In the genomic region with DNA sequence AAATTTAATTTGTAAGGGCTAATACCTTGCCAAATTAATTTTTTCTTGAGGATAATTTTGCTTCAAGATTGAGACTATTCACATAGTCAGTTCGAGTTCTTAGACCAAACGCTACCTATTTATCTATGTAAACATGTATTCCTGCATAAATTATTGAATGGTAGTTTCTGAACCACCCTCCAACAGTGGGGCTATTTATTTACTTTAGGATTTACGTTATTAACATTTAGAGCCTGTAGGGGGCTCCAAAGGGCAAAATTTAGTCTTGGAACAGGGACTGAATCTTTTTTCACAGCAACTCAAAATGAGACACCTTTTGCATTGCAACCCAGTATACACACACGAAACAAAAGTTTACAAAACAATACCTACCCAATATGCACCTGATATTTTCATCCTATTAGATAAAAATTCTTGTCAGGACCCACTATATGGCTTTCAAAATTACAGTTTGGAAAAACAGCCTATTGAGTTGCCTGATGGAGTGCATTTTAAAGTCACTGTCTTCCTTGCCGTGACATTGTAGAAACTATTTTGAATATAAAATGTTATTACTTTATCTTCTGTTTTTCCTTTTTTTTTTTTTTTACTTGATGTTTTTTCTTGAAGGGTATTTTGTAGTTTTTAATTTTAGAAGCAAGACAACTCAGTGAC, we compare ENCODE assay signal across 8 cellular contexts. TPM values are rescaled to one million over a fixed set of nuclear protein-coding genes. Genes with fewer than 3 reads are reported as not detected.
DNase-seq lines count a peak whose midpoint lies in the region; ATAC-seq and TF ChIP-seq lines count a peak whose summit lies in the region.

No MANE protein-coding gene starts in this region.

- no peaks in the 10 kb centered on the region for H3K27me3 ChIP-seq in SK-N-SH (ENCODE audit: insufficient read depth)

- no peak overlapping the region for H3K27ac ChIP-seq in SK-N-SH (ENCODE audit: low read depth in 2 of 2, low read length in 1 of 2)

- peak; percentile 60 for TF ChIP-seq CTCF in LNCAP (IDR thresholded peaks at IDR 0.05)
- peak; percentile 77 for TF ChIP-seq CTCF in SK-N-SH (IDR thresholded peaks at IDR 0.05)
- TF ChIP-seq CTCF in fibroblast of mammary gland (conservative IDR thresholded peaks at IDR 0.05; ENCODE audit: control insufficient read depth, insufficient read depth, low read depth, low read length) = peak; percentile 67
- TF ChIP-seq CTCF in osteocyte (IDR thresholded peaks at IDR 0.05) = peak; percentile 65

- H3K9me2 ChIP-seq in SK-N-SH = no peaks in the 10 kb centered on the region

- DNase-seq in 8988T (peak; percentile 15), ELR (ENCODE audit: low read depth) (peak; percentile 72), SK-N-SH (peak; percentile 56), fibroblast of mammary gland (ENCODE audit: low read depth) (peak; percentile 62), osteocyte (ENCODE audit: extremely low spot score, unreplicated experiment) (no peak), NCI-H774 (lab: John Stamatoyannopoulos, UW) (no peak)

- H3K4me3 Mint-ChIP-seq in osteocyte (ENCODE audit: unreplicated experiment) = no peak overlapping the region

- H2AFZ ChIP-seq in SK-N-SH (ENCODE audit: low read depth) = no peak overlapping the region

- H3K4me3 ChIP-seq in SK-N-SH (ENCODE audit: low read depth in 2 of 2, low read length in 1 of 2) (no peak overlapping the region), fibroblast of mammary gland (ENCODE audit: control insufficient read depth, low read depth, low read length) (no peak overlapping the region)

- H3K27me3 Mint-ChIP-seq in osteocyte (ENCODE audit: unreplicated experiment) = no peaks in the 10 kb centered on the region

- CTCF ChIA-PET in SK-N-SH (lab: Yijun Ruan, JAX) = interaction anchor here (1.1 to 2.1 kb wide), 2 partner anchors 48 to 136 kb away, joined by 6 to 7 read pairs; partner anchors contain the start of gene POU4F3

- peaks cover 22 to 29% of the 10 kb centered on the region in 2 experiments for H3K36me3 ChIP-seq in SK-N-SH (replicated peaks in 1 of 2; ENCODE audit: control insufficient read depth in 1 of 2, insufficient read depth in 2 of 2, low read length in 1 of 2)

- no peaks in the 10 kb centered on the region for H4K20me1 ChIP-seq in SK-N-SH (ENCODE audit: insufficient read depth)

- H3K9me3 ChIP-seq in SK-N-SH = no peaks in the 10 kb centered on the region

- no peaks in the 10 kb centered on the region for H3K79me2 ChIP-seq in SK-N-SH (ENCODE audit: insufficient read depth)

- H3K4me2 ChIP-seq in SK-N-SH = no peak overlapping the region

- POLR2A ChIA-PET in SK-N-SH (lab: Yijun Ruan, JAX) = no interaction called here

- H3F3A ChIP-seq in SK-N-SH (replicated peaks; ENCODE audit: insufficient read depth) = no peaks in the 10 kb centered on the region

- H3K27ac Mint-ChIP-seq in osteocyte (ENCODE audit: unreplicated experiment) = no peak overlapping the region

- no peaks in the 10 kb centered on the region; a peak in 1 of 4 replicates for H3K4me1 ChIP-seq in SK-N-SH (ENCODE audit: control insufficient read depth in 1 of 2, insufficient read depth in 2 of 2, low read depth in 1 of 2, low read length in 1 of 2)

- 22% methylated on average over 5 of the region's 5 CpGs for WGBS in SK-N-SH (ENCODE audit: low lambda C conversion rate)

- TF ChIP-seq EP300 in SK-N-SH (IDR thresholded peaks at IDR 0.05; ENCODE audit: borderline replicate concordance in 1 of 2, low read depth in 1 of 2, low read length in 1 of 2) = no peak

- no peaks in the 10 kb centered on the region for H3K9me3 Mint-ChIP-seq in osteocyte (ENCODE audit: unreplicated experiment)

- no peaks in the 10 kb centered on the region for H3K4me1 Mint-ChIP-seq in osteocyte (ENCODE audit: unreplicated experiment)

- H3K36me3 Mint-ChIP-seq in osteocyte (ENCODE audit: unreplicated experiment) = peaks cover 5% of the 10 kb centered on the region

- no peak overlapping the region for H3K9ac ChIP-seq in SK-N-SH

- ATAC-seq in GM21786 (IDR thresholded peaks at IDR 0.05; ENCODE audit: unreplicated experiment) = peak; percentile 86

- peak; percentile 74 for TF ChIP-seq RAD21 in SK-N-SH (IDR thresholded peaks at IDR 0.05; ENCODE audit: low read length)

TF ChIP-seq in SK-N-SH, 30 proteins besides CTCF, POLR2A, EP300 and RAD21:
- TF ChIP-seq RFX5 (IDR thresholded peaks at IDR 0.05; ENCODE audit: low read length) (no peak), CHD2 (IDR thresholded peaks at IDR 0.05; ENCODE audit: low read length, partially characterized antibody) (no peak), SMC3 (IDR thresholded peaks at IDR 0.05; ENCODE audit: low read depth, low read length) (peak; percentile 56), JUND (IDR thresholded peaks at IDR 0.05) (no peak), TEAD4 (IDR thresholded peaks at IDR 0.05; ENCODE audit: borderline replicate concordance, insufficient read depth) (no peak), ELF1 (IDR thresholded peaks at IDR 0.05) (no peak), PBX3 (IDR thresholded peaks at IDR 0.05) (no peak), NRF1 (IDR thresholded peaks at IDR 0.05; ENCODE audit: low read depth, low read length) (no peak)

RNA-seq across cellular contexts. Expression of gene POU4F3, which starts 47.1 kb away (rescaled TPM):
- polyA plus RNA-seq in SK-N-SH (2012; rRNA removed) = 0.05 and 0.08 TPM in 2 replicates
- polyA plus RNA-seq in SK-N-SH (2012; cell fraction: cytosol; rRNA removed) = 0.04 and 0.09 TPM in 2 replicates
- polyA plus RNA-seq in SK-N-SH (2012; cell fraction: nucleus; rRNA removed) = 0.13 and 0.16 TPM in 2 replicates
- not detected in 2 replicates for total RNA-seq in osteocyte

Comparison
In these comparisons a context has a peak if more than half of its experiments do, and no peak if none do; other contexts are left out.
1. DNase-seq: peak in 8988T (single experiment), ELR (single experiment), SK-N-SH (single experiment) and fibroblast of mammary gland (single experiment); none in osteocyte (single experiment) and NCI-H774 (single experiment).
2. Peak in every context shown above with its lines, with median percentiles within 50 percentile points of each other: CTCF ChIP-seq.